Comparison of ENCODE assay signal across 9 cellular contexts in the genomic region with DNA sequence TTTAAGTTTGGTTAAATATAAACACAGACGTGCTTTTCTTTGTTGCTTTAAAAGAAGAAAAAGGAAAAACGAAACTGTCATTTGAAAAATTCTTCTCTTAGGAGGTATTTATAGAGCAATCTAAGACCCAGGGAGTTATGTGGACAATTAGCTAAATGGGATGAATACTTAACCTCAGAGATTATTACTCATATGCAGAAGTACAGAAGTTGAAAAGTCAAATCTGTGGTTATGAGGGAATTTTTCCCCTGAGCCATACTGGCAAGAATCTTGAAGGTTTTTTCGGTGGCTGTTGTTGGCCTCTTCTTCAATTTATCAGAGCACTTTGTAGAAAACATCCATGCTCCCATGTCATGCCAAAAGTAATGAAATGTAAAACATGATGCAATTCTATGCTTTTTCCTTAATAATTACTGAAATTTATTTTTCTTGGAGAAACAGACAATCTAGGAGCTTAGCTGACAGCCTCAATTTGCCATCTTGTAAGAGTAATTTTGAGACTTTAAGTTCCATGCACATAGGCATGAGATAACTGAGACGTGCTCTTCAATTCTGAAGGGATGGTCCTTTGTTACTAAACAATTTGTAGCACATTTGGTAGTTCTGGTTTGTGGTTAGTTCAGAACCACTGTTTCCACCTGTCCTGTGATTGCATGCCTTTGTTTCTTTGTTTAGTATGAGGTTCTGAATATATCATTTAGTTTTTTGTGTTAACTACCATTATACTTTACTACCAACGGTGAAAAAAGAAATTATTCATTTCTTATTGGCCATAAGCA.
DNase-seq lines count a peak whose midpoint lies in the region; ATAC-seq and TF ChIP-seq lines count a peak whose summit lies in the region.
"Had no signal": no experiment of that assay in that cellular context is flagged by ENCODE, and none has a peak within 500 bp of the region (broad histone marks: within the 10 kb centered on the region; RNA-seq: fewer than 3 reads in every experiment).

No MANE protein-coding gene starts in this region.

- TF ChIP-seq POLR2A in transverse colon (IDR thresholded peaks at IDR 0.05): no peak

- ATAC-seq in GM19328 (IDR thresholded peaks at IDR 0.05; ENCODE audit: unreplicated experiment): peak; percentile 52
- ATAC-seq in HG03103 (IDR thresholded peaks at IDR 0.05; ENCODE audit: low read depth, unreplicated experiment): peak; percentile 48

- H3K36me3 ChIP-seq in SJCRH30 (peaks cover 85% of the 10 kb centered on the region), transverse colon (no peaks in the 10 kb centered on the region)

- H3K27me3 ChIP-seq in SJCRH30 (no peaks in the 10 kb centered on the region), transverse colon (no peaks in the 10 kb centered on the region)

- no peak for TF ChIP-seq EP300 in transverse colon (IDR thresholded peaks at IDR 0.05; ENCODE audit: low read depth)

- TF ChIP-seq CTCF in AG09309 (IDR thresholded peaks at IDR 0.05; ENCODE audit: control insufficient read depth, insufficient read depth, low read depth, low read length, missing control alignments): no peak
- TF ChIP-seq CTCF in GM20000 (IDR thresholded peaks at IDR 0.05; ENCODE audit: extremely low read depth, missing control alignments): no peak
- TF ChIP-seq CTCF in transverse colon (IDR thresholded peaks at IDR 0.05): no peak

- H3K4me1 ChIP-seq in SJCRH30 (no peaks in the 10 kb centered on the region), transverse colon (no peaks in the 10 kb centered on the region)

- DNase-seq in AG09309 (ENCODE audit: low read depth) (peak; percentile 60), dedifferentiated amniotic fluid mesenchymal stem cell (ENCODE audit: extremely low spot score) (peak; percentile 17), GM20000 (ENCODE audit: low spot score) (no peak), SJCRH30 (no peak), transverse colon (no peak), amniotic stem cell (lab: John Stamatoyannopoulos, UW) (no peak)
- DNase-seq: effector CD8-positive, alpha-beta T cell had no signal

- in situ Hi-C loops in transverse colon (cut with MboI; ENCODE audit: low pct_ligation_motif_present in 1 of 4, low pct_unique_long_range_greater_than_20kb in 1 of 4, low sequenced_read_pairs in 3 of 4): no loop called here

- H3K27ac ChIP-seq in SJCRH30 (no peak overlapping the region), transverse colon (no peak overlapping the region)

- intact Hi-C loops in transverse colon (cut with DNase I; ENCODE audit: low total_unique reads): no loop called here

- 57 to 75% methylated on average over 5 of the region's 5 CpGs for WGBS in transverse colon (ENCODE audit: low coverage in 1 of 2), 2 donors

- no peaks in the 10 kb centered on the region for H3K9me3 ChIP-seq in SJCRH30 (replicated peaks)
- no peaks in the 10 kb centered on the region for H3K9me3 ChIP-seq in transverse colon

- no peak overlapping the region for H3K4me3 ChIP-seq in AG09309 (ENCODE audit: control insufficient read depth, low read depth, low read length)
- H3K4me3 ChIP-seq in SJCRH30: no peak overlapping the region
- no peak overlapping the region for H3K4me3 ChIP-seq in transverse colon

Comparison
In these comparisons a context has a peak if more than half of its experiments do, and no peak if none do; other contexts are left out.
1. DNase-seq: peak in AG09309 (single experiment) and dedifferentiated amniotic fluid mesenchymal stem cell (single experiment); none in GM20000 (single experiment), SJCRH30 (0 of 2), transverse colon (single experiment) and amniotic stem cell (single experiment).